ENCODE assay signal across 22 cellular contexts in genomic region chr3:11224010-11224409, GRCh38. TPM values are rescaled to one million over a fixed set of nuclear protein-coding genes. Genes with fewer than 3 reads are reported as not detected.
DNase-seq lines count a peak whose midpoint lies in the region; ATAC-seq, FAIRE-seq and TF ChIP-seq lines count a peak whose summit lies in the region.
"Had no signal": no experiment of that assay in that cellular context is flagged by ENCODE, and none has a peak within 500 bp of the region (broad histone marks: within the 10 kb centered on the region; RNA-seq: fewer than 3 reads in every experiment).

No MANE protein-coding gene starts in this region.

- no peak for TF ChIP-seq RAD21 in HepG2 (CRISPR knock-in tag; IDR thresholded peaks at IDR 0.05)

- ATAC-seq in HepG2 (no peak), right lobe of liver (no peak), Panc1 (no peak), upper lobe of right lung (no peak), left ventricle myocardium superior (no peak), GM18517 (IDR thresholded peaks at IDR 0.05; ENCODE audit: unreplicated experiment) (no peak)

- H2AFZ ChIP-seq in HepG2 (ENCODE audit: low read length): no peak overlapping the region
- no peak overlapping the region for H2AFZ ChIP-seq in endothelial cell of umbilical vein (ENCODE audit: low read depth, low read length)

- dilution Hi-C loops in endothelial cell of umbilical vein (cut with MboI; ENCODE audit: extremely low pct_ligation_motif_present, low sequenced_read_pairs): no loop called here

- CTCF ChIA-PET in HepG2 (lab: Yijun Ruan, JAX; ENCODE audit: low intra/inter-chr PET ratio, low total read pairs): no interaction called here
- CTCF ChIA-PET in Panc1 (lab: Charles Lee): no interaction called here
- CTCF ChIA-PET in endothelial cell of umbilical vein (lab: Charles Lee): interaction anchor here (1.3 to 3.4 kb wide), 2 partner anchors 68 to 111 kb away, joined by 5 to 19 read pairs; partner anchors contain the start of gene HRH1

- in situ Hi-C loops in HepG2 (cut with HindIII; ENCODE audit: extremely low pct_ligation_motif_present, low pct_unique_long_range_greater_than_20kb): no loop called here
- in situ Hi-C loops in Panc1 (cut with HindIII; ENCODE audit: low pct_unique_long_range_greater_than_20kb, low sequenced_read_pairs): no loop called here

- H3K36me3 ChIP-seq in HepG2 (replicated peaks in 1 of 2; ENCODE audit: control insufficient read depth in 1 of 2, insufficient read depth in 2 of 2, low read length in 2 of 2) (no peaks in the 10 kb centered on the region), right lobe of liver (no peaks in the 10 kb centered on the region), Panc1 (ENCODE audit: control insufficient read depth, insufficient read depth, low read length) (no peaks in the 10 kb centered on the region; the same call in none of the 2 replicates), endothelial cell of umbilical vein (ENCODE audit: control insufficient read depth in 2 of 2, extremely low read depth in 1 of 2, insufficient read depth in 2 of 2, low read length in 2 of 2) (peaks cover 1 to 2% of the 10 kb centered on the region in 2 experiments), upper lobe of right lung (no peaks in the 10 kb centered on the region)
- H3K36me3 ChIP-seq: BE2C, Peyer's patch had no signal

- H3K4me3 ChIP-seq in HepG2 (replicated peaks in 1 of 3; ENCODE audit: insufficient read depth in 1 of 3, low read depth in 2 of 3, low read length in 3 of 3): no peak overlapping the region
- H3K4me3 ChIP-seq in right lobe of liver: no peak overlapping the region
- no peak overlapping the region for H3K4me3 ChIP-seq in Panc1 (ENCODE audit: low read depth in 2 of 2, low read length in 2 of 2)
- peak overlapping the region in 1 of 3 experiments; percentile 16 for H3K4me3 ChIP-seq in endothelial cell of umbilical vein (replicated peaks in 1 of 3; ENCODE audit: insufficient read depth in 1 of 3, low read depth in 1 of 3, low read length in 3 of 3)
- H3K4me3 ChIP-seq in upper lobe of right lung: peak overlapping the region; percentile 53
- H3K4me3 ChIP-seq in coronary artery: no peak overlapping the region

- H3K9me3 ChIP-seq in HepG2 (ENCODE audit: low read length) (no peaks in the 10 kb centered on the region), right lobe of liver (no peaks in the 10 kb centered on the region), Panc1 (ENCODE audit: control insufficient read depth, insufficient read depth, low read depth, low read length) (no peaks in the 10 kb centered on the region), endothelial cell of umbilical vein (replicated peaks; ENCODE audit: control insufficient read depth, insufficient read depth, low read length) (no peaks in the 10 kb centered on the region), upper lobe of right lung (no peaks in the 10 kb centered on the region)
- H3K9me3 ChIP-seq: BE2C, Peyer's patch, SK-N-SH had no signal

- no peak for DNase-seq in HepG2 (ENCODE audit: low spot score)
- no peak for DNase-seq in right lobe of liver
- DNase-seq in Panc1 (ENCODE audit: low read depth, low spot score): no peak
- no peak for DNase-seq in endothelial cell of umbilical vein (ENCODE audit: low read depth, low spot score)
- no peak for DNase-seq in upper lobe of right lung
- DNase-seq in left ventricle myocardium superior: no peak
- DNase-seq in coronary artery (ENCODE audit: low spot score): no peak
- DNase-seq: BE2C; CD4-positive, CD25-positive, alpha-beta regulatory T cell; DMS79; KBM-7; NCI-H1105; NCI-H146; NCI-H2029; NCI-H226; NCI-H510A treated with DMSO at 0.1 percent for 48 hours; NCI-H748 treated with DMSO at 0.1 percent for 48 hours; Peyer's patch; Right ventricle myocardium superior; SK-N-SH had no signal

- no peak overlapping the region for H3K4me2 ChIP-seq in HepG2 (ENCODE audit: low read depth, low read length)
- H3K4me2 ChIP-seq in endothelial cell of umbilical vein (ENCODE audit: insufficient read depth, low read length): peak overlapping the region; percentile 80
- H3K4me2 ChIP-seq: SK-N-SH had no signal

- BruUV-seq in HepG2 (replicated peaks; lab: Mats Ljungman, UMichigan) (no TSS peak), Panc1 (replicated peaks; lab: Mats Ljungman, UMichigan) (no TSS peak), endothelial cell of umbilical vein (replicated peaks; lab: Mats Ljungman, UMichigan) (no TSS peak)

- no peak overlapping the region for H3K27ac ChIP-seq in HepG2 (ENCODE audit: extremely low read length, insufficient read depth, low read length)
- no peak overlapping the region for H3K27ac ChIP-seq in right lobe of liver
- H3K27ac ChIP-seq in Panc1 (ENCODE audit: low read length): peak overlapping the region; percentile 23; the same call in 1 of the 2 replicates
- H3K27ac ChIP-seq in endothelial cell of umbilical vein (ENCODE audit: insufficient read depth, low read depth, low read length): no peak overlapping the region
- no peak overlapping the region for H3K27ac ChIP-seq in upper lobe of right lung
- no peak overlapping the region for H3K27ac ChIP-seq in coronary artery

- POLR2A ChIA-PET in HepG2 (lab: Yijun Ruan, JAX) (no interaction called here), Panc1 (lab: Charles Lee) (no interaction called here), endothelial cell of umbilical vein (lab: Charles Lee) (no interaction called here)

- no peaks in the 10 kb centered on the region for H3K9me1 ChIP-seq in endothelial cell of umbilical vein (replicated peaks; ENCODE audit: control insufficient read depth, extremely low read depth, insufficient read depth, low read length)

- H3K9ac ChIP-seq in HepG2 (ENCODE audit: insufficient read depth, low read depth, low read length) (no peak overlapping the region), endothelial cell of umbilical vein (replicated peaks; ENCODE audit: extremely low read depth, insufficient read depth, low read length) (no peak overlapping the region)
- H3K9ac ChIP-seq: SK-N-SH had no signal

- FAIRE-seq in HepG2 (lab: Jason Lieb, UNC) (no peak), endothelial cell of umbilical vein (lab: Jason Lieb, UNC) (no peak)
- FAIRE-seq: A204.1 had no signal

- peaks cover 1 to 24% of the 10 kb centered on the region in 2 experiments; a peak in 4 of 5 replicates for H3K27me3 ChIP-seq in HepG2 (ENCODE audit: control insufficient read depth in 1 of 2, insufficient read depth in 2 of 2, low read length in 2 of 2)
- no peaks in the 10 kb centered on the region for H3K27me3 ChIP-seq in right lobe of liver
- H3K27me3 ChIP-seq in Panc1 (ENCODE audit: control insufficient read depth, insufficient read depth, low read length): no peaks in the 10 kb centered on the region
- H3K27me3 ChIP-seq in endothelial cell of umbilical vein (ENCODE audit: control insufficient read depth in 2 of 2, insufficient read depth in 2 of 2, low read length in 2 of 2): no peaks in the 10 kb centered on the region
- H3K27me3 ChIP-seq in upper lobe of right lung: no peaks in the 10 kb centered on the region
- H3K27me3 ChIP-seq: BE2C, Peyer's patch had no signal

- H3K4me1 ChIP-seq in HepG2 (ENCODE audit: insufficient read depth, low read length) (no peaks in the 10 kb centered on the region), right lobe of liver (no peaks in the 10 kb centered on the region), Panc1 (ENCODE audit: control insufficient read depth, insufficient read depth, low read length) (peaks cover 7% of the 10 kb centered on the region; the same call in 1 of the 2 replicates), endothelial cell of umbilical vein (ENCODE audit: control insufficient read depth, extremely low read depth, insufficient read depth, low read length) (peaks cover 44% of the 10 kb centered on the region), upper lobe of right lung (peaks cover 16% of the 10 kb centered on the region)
- H3K4me1 ChIP-seq: BE2C had no signal

- TF ChIP-seq CTCF in HepG2 (CRISPR knock-in tag; IDR thresholded peaks at IDR 0.05) (no peak), right lobe of liver (IDR thresholded peaks at IDR 0.05) (no peak), Panc1 (IDR thresholded peaks at IDR 0.05) (no peak), endothelial cell of umbilical vein (IDR thresholded peaks at IDR 0.05; ENCODE audit: extremely low read depth in 1 of 2, insufficient read depth in 1 of 2, low read depth in 1 of 2, low read length in 2 of 2) (no peak), upper lobe of right lung (IDR thresholded peaks at IDR 0.05) (no peak), coronary artery (IDR thresholded peaks at IDR 0.05) (no peak)

- H3K79me2 ChIP-seq in HepG2 (ENCODE audit: insufficient read depth, low read length): no peaks in the 10 kb centered on the region
- peaks cover 86% of the 10 kb centered on the region for H3K79me2 ChIP-seq in endothelial cell of umbilical vein (ENCODE audit: control insufficient read depth, insufficient read depth, low read length)

- TF ChIP-seq EP300 in HepG2 (IDR thresholded peaks at IDR 0.05; ENCODE audit: low read depth in 2 of 2, low read length in 2 of 2) (no peak), HepG2 (CRISPR knock-in tag; IDR thresholded peaks at IDR 0.05; ENCODE audit: borderline replicate concordance) (no peak)

- WGBS in HepG2 (ENCODE audit: low lambda C conversion rate): 19% methylated on average over 3 of the region's 3 CpGs
- WGBS in right lobe of liver (ENCODE audit: insufficient coverage, low coverage, low lambda C conversion rate, missing lambda C conversion rate): 44% methylated on average over 2 of the region's 3 CpGs

- TF ChIP-seq POLR2A in HepG2 (IDR thresholded peaks at IDR 0.05; ENCODE audit: insufficient read depth in 1 of 2, low read depth in 2 of 2, low read length in 2 of 2) (no peak), right lobe of liver (IDR thresholded peaks at IDR 0.05) (no peak), endothelial cell of umbilical vein (IDR thresholded peaks at IDR 0.05; ENCODE audit: low read depth, low read length) (no peak)

- intact Hi-C loops in HepG2 (cut with micrococcal nuclease; ENCODE audit: unreplicated experiment) (no loop called here), right lobe of liver (cut with DNase I) (no loop called here), Panc1 (cut with micrococcal nuclease; ENCODE audit: unreplicated experiment) (no loop called here), endothelial cell of umbilical vein (cut with micrococcal nuclease) (loop anchor here (5.0 kb wide), 1 partner anchor 162 kb away; no protein-coding TSS in a partner anchor), upper lobe of right lung (cut with DNase I) (no loop called here), left ventricle myocardium superior (cut with micrococcal nuclease) (no loop called here)

- no peaks in the 10 kb centered on the region for H4K20me1 ChIP-seq in HepG2 (ENCODE audit: insufficient read depth, low read length)
- H4K20me1 ChIP-seq in endothelial cell of umbilical vein (replicated peaks; ENCODE audit: control insufficient read depth, extremely low read depth, insufficient read depth, low read length): no peaks in the 10 kb centered on the region

RNA-seq across cellular contexts. Expression of gene ATG7, which starts 48.2 kb away (rescaled TPM):
- total RNA-seq in HepG2 (2016; rRNA removed; fragmentation: Illumina TruSeq; extraction: Trizol): 22.1 and 31.4 TPM in 2 replicates
- total RNA-seq in HepG2 (2016; cell fraction: cytosol; rRNA removed; fragmentation: Illumina TruSeq; extraction: Trizol; ENCODE audit: low read depth): 15.8 and 23.9 TPM in 2 replicates
- 23.4 and 25.5 TPM in 2 replicates for total RNA-seq in HepG2 (2016; cell fraction: insoluble cytoplasmic fraction; rRNA removed; fragmentation: Illumina TruSeq; extraction: Trizol)
- total RNA-seq in HepG2 (2016; cell fraction: membrane; rRNA removed; fragmentation: Illumina TruSeq; extraction: Trizol): 12.2 and 17.6 TPM in 2 replicates
- 30.5 and 30.8 TPM in 2 replicates for total RNA-seq in HepG2 (2016; cell fraction: nucleus; rRNA removed; fragmentation: Illumina TruSeq; extraction: Trizol)
- polyA plus RNA-seq in HepG2 (2011; rRNA removed): 7.8 and 7.9 TPM in 2 replicates
- polyA plus RNA-seq in HepG2 (2011; cell fraction: cytosol; rRNA removed): 8.6 and 9.9 TPM in 2 replicates
- polyA plus RNA-seq in HepG2 (2011; cell fraction: nucleus; rRNA removed): 8.8 and 12.1 TPM in 2 replicates
- 7.2 and 9.9 TPM in 2 replicates for polyA plus RNA-seq in HepG2 (2012)
- polyA plus RNA-seq in HepG2 (2016; cell fraction: cytosol; fragmentation: Illumina TruSeq; extraction: Trizol; ENCODE audit: low read depth): 3.6 and 4.5 TPM in 2 replicates
- 17.1 and 17.3 TPM in 2 replicates for polyA plus RNA-seq in HepG2 (2016; cell fraction: insoluble cytoplasmic fraction; fragmentation: Illumina TruSeq; extraction: Trizol; ENCODE audit: low read depth)
- polyA plus RNA-seq in HepG2 (2016; cell fraction: membrane; fragmentation: Illumina TruSeq; extraction: Trizol; ENCODE audit: low read depth): 5.1 and 5.2 TPM in 2 replicates
- 6.9 and 8.1 TPM in 2 replicates for polyA plus RNA-seq in HepG2 (2016; cell fraction: nucleus; fragmentation: Illumina TruSeq; extraction: Trizol; ENCODE audit: insufficient read depth, low read depth)
- polyA minus RNA-seq in HepG2 (2011; rRNA and poly(A)+ RNA removed; ENCODE audit: low replicate concordance): 20.6 and 45.9 TPM in 2 replicates
- 9.0 and 9.6 TPM in 2 replicates for polyA minus RNA-seq in HepG2 (2011; cell fraction: cytosol; rRNA and poly(A)+ RNA removed)
- 28.8 and 42.5 TPM in 2 replicates for polyA minus RNA-seq in HepG2 (2011; cell fraction: nucleus; rRNA and poly(A)+ RNA removed)
- 10 to 100 TPM; 13.6 to 21.1 (median 15.8) TPM for total RNA-seq in right lobe of liver
- total RNA-seq in Panc1 (2021; ENCODE audit: unreplicated experiment): 36.0 TPM
- polyA plus RNA-seq in Panc1 (2012; ENCODE audit: insufficient read length): 21.6 TPM
- 48.3 and 50.4 TPM in 2 replicates for total RNA-seq in endothelial cell of umbilical vein
- 30.8 and 37.8 TPM in 2 replicates for polyA plus RNA-seq in endothelial cell of umbilical vein
- polyA plus RNA-seq in endothelial cell of umbilical vein (2011; cell fraction: cytosol; rRNA removed): 26.4 and 38.7 TPM in 2 replicates
- polyA plus RNA-seq in endothelial cell of umbilical vein (2011; cell fraction: nucleus; rRNA removed): 48.4 and 77.1 TPM in 2 replicates
- 22.9 and 36.6 TPM in 2 replicates for polyA plus RNA-seq in endothelial cell of umbilical vein (2012)
- 58.7 and 82.4 TPM in 2 replicates for polyA minus RNA-seq in endothelial cell of umbilical vein
- polyA minus RNA-seq in endothelial cell of umbilical vein (2011; cell fraction: cytosol; rRNA and poly(A)+ RNA removed): 15.8 TPM
- polyA minus RNA-seq in endothelial cell of umbilical vein (2011; cell fraction: nucleus; rRNA and poly(A)+ RNA removed): 65.6 and 115 TPM in 2 replicates
- 49.9 TPM for total RNA-seq in upper lobe of right lung
- total RNA-seq in left ventricle myocardium superior: 15.9 TPM
